Comparison of ENCODE assay signal across 8 cellular contexts in genomic region chr16:4734063-4734729, GRCh38. TPM values are rescaled to one million over a fixed set of nuclear protein-coding genes. Genes with fewer than 3 reads are reported as not detected.
A peak's percentile ranks its signal among the peaks of the same experiment; 100 is the strongest.
DNase-seq lines count a peak whose midpoint lies in the region; ATAC-seq and TF ChIP-seq lines count a peak whose summit lies in the region.

Gene ANKS3, minus strand, starts transcription at chr16:4734271. Its CDS starts 4,122 bp downstream, at chr16:4730149.
Gene DNAAF8, plus strand, starts transcription at chr16:4734537. Its CDS starts 1,978 bp downstream, at chr16:4736515.

- H3K4me1 Mint-ChIP-seq in activated CD8-positive, alpha-beta memory T cell treated with anti-CD3 and anti-CD28 coated beads, Interleukin-2, amount 10 ng/mL, durations not matched to agents 7 days and 5 days = peaks cover 22% of the 10 kb centered on the region
- H3K4me1 Mint-ChIP-seq in endodermal cell = peaks cover 2% of the 10 kb centered on the region

- DNase-seq in COLO829 (ENCODE audit: low spot score) = peak; percentile 94
- DNase-seq in HS-27A (ENCODE audit: low read depth) = peak; percentile 84
- DNase-seq in NOMO-1 treated with DMSO at 0.1 percent for 48 hours (lab: John Stamatoyannopoulos, UW; ENCODE audit: unreplicated experiment) = peak; percentile 93
- DNase-seq in activated CD8-positive, alpha-beta memory T cell treated with anti-CD3 and anti-CD28 coated beads, Interleukin-2, amount 10 ng/mL, durations not matched to agents 7 days and 5 days = peak; percentile 88
- DNase-seq in endodermal cell = peak; percentile 99
- DNase-seq in mesenteric fat pad (ENCODE audit: low spot score) = peak; percentile 96
- DNase-seq in stimulated activated CD8-positive, alpha-beta memory T cell treated with anti-CD3 and anti-CD28 coated beads, Interleukin-15, amount 100 ng/mL, for 1 hour (ENCODE audit: low read depth) = peak; percentile 58

- peak within 1 kb of the TSS; percentile 99 for H3K27ac ChIP-seq in endodermal cell (ENCODE audit: low read depth, low read length)

- peak within 1 kb of the TSS; percentile 88 for H3K9ac ChIP-seq in endodermal cell (ENCODE audit: extremely low read depth, low read length, poor library complexity, severe bottlenecking)

- H3K27me3 Mint-ChIP-seq in activated CD8-positive, alpha-beta memory T cell treated with anti-CD3 and anti-CD28 coated beads, Interleukin-2, amount 10 ng/mL, durations not matched to agents 7 days and 5 days = no peaks in the 10 kb centered on the region
- H3K27me3 Mint-ChIP-seq in endodermal cell (ENCODE audit: insufficient read depth) = peaks cover 3% of the 10 kb centered on the region

- H3K4me3 Mint-ChIP-seq in activated CD8-positive, alpha-beta memory T cell treated with anti-CD3 and anti-CD28 coated beads, Interleukin-2, amount 10 ng/mL, durations not matched to agents 7 days and 5 days = peak within 1 kb of the TSS; percentile 85
- H3K4me3 Mint-ChIP-seq in endodermal cell = peak within 1 kb of the TSS; percentile 88

- no peak for TF ChIP-seq CTCF in endodermal cell (conservative IDR thresholded peaks at IDR 0.05)

- peak; percentile 54 for ATAC-seq in GM19468 (IDR thresholded peaks at IDR 0.05; ENCODE audit: extremely low read depth, unreplicated experiment)
- ATAC-seq in activated CD8-positive, alpha-beta memory T cell treated with anti-CD3 and anti-CD28 coated beads, Interleukin-2, amount 10 ng/mL, durations not matched to agents 7 days and 5 days = peak; percentile 85

- no peaks in the 10 kb centered on the region for H3K4me1 ChIP-seq in endodermal cell (ENCODE audit: control insufficient read depth, insufficient read depth, low read length)

- peak within 1 kb of the TSS; percentile 86 for H3K27ac Mint-ChIP-seq in activated CD8-positive, alpha-beta memory T cell treated with anti-CD3 and anti-CD28 coated beads, Interleukin-2, amount 10 ng/mL, durations not matched to agents 7 days and 5 days
- H3K27ac Mint-ChIP-seq in endodermal cell = peak within 1 kb of the TSS; percentile 96

- peak within 1 kb of the TSS; percentile 97 for H3K4me3 ChIP-seq in endodermal cell (ENCODE audit: low read length)

- H3K9me3 ChIP-seq in endodermal cell (ENCODE audit: control insufficient read depth, low read length) = no peaks in the 10 kb centered on the region

- WGBS in endodermal cell (ENCODE audit: insufficient coverage in 1 of 2, insufficient read length in 1 of 2), 2 experiments = 0 to 1% methylated on average over 21 to 70 of the region's 70 CpGs

- peaks cover 3% of the 10 kb centered on the region for H3K36me3 Mint-ChIP-seq in activated CD8-positive, alpha-beta memory T cell treated with anti-CD3 and anti-CD28 coated beads, Interleukin-2, amount 10 ng/mL, durations not matched to agents 7 days and 5 days
- peaks cover 12% of the 10 kb centered on the region for H3K36me3 Mint-ChIP-seq in endodermal cell (ENCODE audit: low read depth)

- H3K27me3 ChIP-seq in endodermal cell (ENCODE audit: control insufficient read depth, insufficient read depth, low read length, poor library complexity, severe bottlenecking) = no peaks in the 10 kb centered on the region

- peaks cover 14% of the 10 kb centered on the region for H3K36me3 ChIP-seq in endodermal cell (ENCODE audit: control insufficient read depth, insufficient read depth, low read length)

- CTCF ChIA-PET in activated CD8-positive, alpha-beta memory T cell treated with anti-CD3 and anti-CD28 coated beads, Interleukin-2, amount 10 ng/mL, durations not matched to agents 7 days and 5 days (lab: Charles Lee) = interaction anchor here (0.9 to 2.7 kb wide), 14 partner anchors 14 to 463 kb away, joined by 3 to 10 read pairs (median 3); partner anchors contain the start of genes MGRN1 and UBALD1

- H3K9me3 Mint-ChIP-seq in activated CD8-positive, alpha-beta memory T cell treated with anti-CD3 and anti-CD28 coated beads, Interleukin-2, amount 10 ng/mL, durations not matched to agents 7 days and 5 days (ENCODE audit: low read depth) = no peaks in the 10 kb centered on the region
- no peaks in the 10 kb centered on the region for H3K9me3 Mint-ChIP-seq in endodermal cell

RNA-seq across cellular contexts. Expression of gene ANKS3, which starts in this region (rescaled TPM):
- 10 to 100 TPM; 16.2 to 17.1 TPM for total RNA-seq in activated CD8-positive, alpha-beta memory T cell treated with anti-CD3 and anti-CD28 coated beads, Interleukin-2, amount 10 ng/mL, durations not matched to agents 7 days and 5 days
- total RNA-seq in endodermal cell = 10 to 100 TPM; 32.4 to 41.0 TPM
- polyA plus RNA-seq in endodermal cell (2013, experiment 1 of 2) = 20.9 TPM
- 19.6 TPM for polyA plus RNA-seq in endodermal cell (2013, experiment 2 of 2)
- total RNA-seq in mesenteric fat pad = 16.4 TPM

RNA-seq across cellular contexts. Expression of gene DNAAF8, which starts in this region (rescaled TPM):
- under 1 TPM in 1 of 2 experiments, not detected in 1; 0.30 TPM for total RNA-seq in activated CD8-positive, alpha-beta memory T cell treated with anti-CD3 and anti-CD28 coated beads, Interleukin-2, amount 10 ng/mL, durations not matched to agents 7 days and 5 days
- total RNA-seq in endodermal cell = under 1 TPM; 0.35 to 0.64 TPM
- 0.82 TPM for polyA plus RNA-seq in endodermal cell (2013, experiment 1 of 2)
- polyA plus RNA-seq in endodermal cell (2013, experiment 2 of 2) = 1.2 TPM
- 1.3 TPM for total RNA-seq in mesenteric fat pad

Comparison
In these comparisons a context has a peak if more than half of its experiments do, and no peak if none do; other contexts are left out.
1. Peak in every context shown above with its lines: DNase-seq, ATAC-seq, H3K4me3 ChIP-seq and H3K27ac ChIP-seq.